8 cellular contexts compared by ENCODE assay signal in genomic region chr7:7969306-7970112, GRCh38. TPM values are rescaled to one million over a fixed set of nuclear protein-coding genes. Genes with fewer than 3 reads are reported as not detected.
DNase-seq lines count a peak whose midpoint lies in the region; ATAC-seq, FAIRE-seq and TF ChIP-seq lines count a peak whose summit lies in the region.

No MANE protein-coding gene starts in this region.

- H3K4me3 ChIP-seq in LNCaP clone FGC (ENCODE audit: low read depth, low read length) (peak overlapping the region; percentile 71), brain microvascular endothelial cell (ENCODE audit: low read depth, low read length) (peak overlapping the region; percentile 79), small intestine (ENCODE audit: low read depth in 1 of 2, low read length in 2 of 2) (peak overlapping the region; percentile 86 to 87)

- WGBS in small intestine, 3 donors, result 0 to 1% (median 0%) methylated on average over 50 to 91 of the region's 91 CpGs

- TF ChIP-seq CTCF in LNCaP clone FGC (IDR thresholded peaks at IDR 0.05; ENCODE audit: control insufficient read depth, extremely low read depth, insufficient read depth) (no peak; the same call in 1 of the 2 replicates), brain microvascular endothelial cell (IDR thresholded peaks at IDR 0.05; ENCODE audit: low read depth, low read length, missing control alignments) (peak; percentile 17)

- peak overlapping the region; percentile 61 for H3K27ac Mint-ChIP-seq in T-helper 2 cell treated with Interferon-gamma antibody and Interleukin-4, amounts not matched to agents 5 μg/mL and 100 μg/mL, for 36 hours

- peak overlapping the region; percentile 67 for H3K27ac ChIP-seq in brain microvascular endothelial cell
- H3K27ac ChIP-seq in small intestine (ENCODE audit: low read depth in 1 of 2, low read length in 1 of 2), result peak overlapping the region; percentile 79 to 96

- H3K4me1 ChIP-seq in small intestine (ENCODE audit: control insufficient read depth in 2 of 2, insufficient read depth in 1 of 2, low read depth in 1 of 2, low read length in 1 of 2), result no peaks in the 10 kb centered on the region

- no peaks in the 10 kb centered on the region for H3K27me3 Mint-ChIP-seq in T-helper 2 cell treated with Interferon-gamma antibody and Interleukin-4, amounts not matched to agents 5 μg/mL and 100 μg/mL, for 36 hours (ENCODE audit: low read depth)

- peak overlapping the region; percentile 56 for H3K4me3 Mint-ChIP-seq in T-helper 2 cell treated with Interferon-gamma antibody and Interleukin-4, amounts not matched to agents 5 μg/mL and 100 μg/mL, for 36 hours

- peaks cover 4% of the 10 kb centered on the region for H3K36me3 Mint-ChIP-seq in T-helper 2 cell treated with Interferon-gamma antibody and Interleukin-4, amounts not matched to agents 5 μg/mL and 100 μg/mL, for 36 hours (ENCODE audit: low read depth)

- H3K4me1 Mint-ChIP-seq in T-helper 2 cell treated with Interferon-gamma antibody and Interleukin-4, amounts not matched to agents 5 μg/mL and 100 μg/mL, for 36 hours (ENCODE audit: low read depth), result peaks cover 21% of the 10 kb centered on the region

- TF ChIP-seq POLR2A in GM18951 (IDR thresholded peaks at IDR 0.05; ENCODE audit: extremely low read depth, insufficient read depth, insufficient read length), result peak; percentile 36

- no peaks in the 10 kb centered on the region for H3K9me3 ChIP-seq in small intestine (ENCODE audit: control insufficient read depth, low read depth)

- ATAC-seq in HG03097 (IDR thresholded peaks at IDR 0.05; ENCODE audit: low FRiP score, unreplicated experiment), result no peak

- FAIRE-seq in small intestine (lab: Jason Lieb, UNC), result no peak

- H3K9me3 Mint-ChIP-seq in T-helper 2 cell treated with Interferon-gamma antibody and Interleukin-4, amounts not matched to agents 5 μg/mL and 100 μg/mL, for 36 hours, result no peaks in the 10 kb centered on the region

- H3K36me3 ChIP-seq in brain microvascular endothelial cell (replicated peaks) (no peaks in the 10 kb centered on the region), small intestine (ENCODE audit: control insufficient read depth in 2 of 2, insufficient read depth in 2 of 2, low read length in 2 of 2) (no peaks in the 10 kb centered on the region)

- H3K27me3 ChIP-seq in brain microvascular endothelial cell (replicated peaks) (no peaks in the 10 kb centered on the region), small intestine (ENCODE audit: control insufficient read depth in 2 of 2, insufficient read depth in 2 of 2, low read length in 2 of 2) (no peaks in the 10 kb centered on the region)

- peak; percentile 47 for DNase-seq in Ammon's horn (ENCODE audit: low spot score)
- DNase-seq in LNCaP clone FGC (ENCODE audit: low read depth), result no peak
- DNase-seq in T-helper 2 cell treated with Interferon-gamma antibody and Interleukin-4, amounts not matched to agents 5 μg/mL and 100 μg/mL, for 36 hours (ENCODE audit: low spot score), result peak; percentile 40
- peak; percentile 33 for DNase-seq in brain microvascular endothelial cell
- DNase-seq in iPS-NIHi7 (ENCODE audit: extremely low spot score), result peak; percentile 32
- peak; percentile 53 for DNase-seq in small intestine

- in situ Hi-C loops in GM18951 (cut with MboI; ENCODE audit: low sequenced_read_pairs, unreplicated experiment), result no loop called here
- in situ Hi-C loops in brain microvascular endothelial cell (cut with HindIII; ENCODE audit: low pct_ligation_motif_present, low sequenced_read_pairs), result no loop called here

RNA-seq across cellular contexts. Expression of gene GLCCI1, which starts 0.9 kb away (rescaled TPM):
- 1 to 10 TPM; 2.7 to 6.2 (median 3.8) TPM for polyA plus RNA-seq in small intestine
